ENCODE assay signal across 1 cellular context in genomic region chr1:2228157-2228594, GRCh38.
TF ChIP-seq lines count a peak whose summit lies in the region.

TSS of gene SKI (plus strand) at chr1:2228319. CDS start at chr1:2228767, 448 bp downstream.

TF ChIP-seq in H1, 55 proteins besides CTCF, POLR2A, EP300 and RAD21 (continued from another document):
- no peak for TF ChIP-seq CHD7 (IDR thresholded peaks at IDR 0.05; ENCODE audit: insufficient replicate concordance, low read length)
- TF ChIP-seq CHD1 (IDR thresholded peaks at IDR 0.05; ENCODE audit: low read depth, low read length): no peak
- TF ChIP-seq SIN3A (conservative IDR thresholded peaks at IDR 0.05 in 1 of 2, IDR thresholded peaks at IDR 0.05 in 1 of 2; ENCODE audit: low read depth in 1 of 2, low read length in 2 of 2): no peak
- no peak for TF ChIP-seq CEBPB (IDR thresholded peaks at IDR 0.05; ENCODE audit: low read depth, low read length)
- TF ChIP-seq RBBP5 (IDR thresholded peaks at IDR 0.05; ENCODE audit: borderline replicate concordance, low read depth, low read length): no peak
